1 cellular context compared by ENCODE assay signal in genomic region chr11:765025-765801, GRCh38.
TF ChIP-seq lines count a peak whose summit lies in the region.

No MANE protein-coding gene starts in this region.

TF ChIP-seq in K562, 482 proteins besides CTCF, POLR2A, EP300 and RAD21 (continued from another document and continues in another):
- TF ChIP-seq, protein P1, sequence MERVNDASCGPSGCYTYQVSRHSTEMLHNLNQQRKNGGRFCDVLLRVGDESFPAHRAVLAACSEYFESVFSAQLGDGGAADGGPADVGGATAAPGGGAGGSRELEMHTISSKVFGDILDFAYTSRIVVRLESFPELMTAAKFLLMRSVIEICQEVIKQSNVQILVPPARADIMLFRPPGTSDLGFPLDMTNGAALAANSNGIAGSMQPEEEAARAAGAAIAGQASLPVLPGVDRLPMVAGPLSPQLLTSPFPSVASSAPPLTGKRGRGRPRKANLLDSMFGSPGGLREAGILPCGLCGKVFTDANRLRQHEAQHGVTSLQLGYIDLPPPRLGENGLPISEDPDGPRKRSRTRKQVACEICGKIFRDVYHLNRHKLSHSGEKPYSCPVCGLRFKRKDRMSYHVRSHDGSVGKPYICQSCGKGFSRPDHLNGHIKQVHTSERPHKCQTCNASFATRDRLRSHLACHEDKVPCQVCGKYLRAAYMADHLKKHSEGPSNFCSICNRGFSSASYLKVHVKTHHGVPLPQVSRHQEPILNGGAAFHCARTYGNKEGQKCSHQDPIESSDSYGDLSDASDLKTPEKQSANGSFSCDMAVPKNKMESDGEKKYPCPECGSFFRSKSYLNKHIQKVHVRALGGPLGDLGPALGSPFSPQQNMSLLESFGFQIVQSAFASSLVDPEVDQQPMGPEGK (CRISPR knock-in tag; IDR thresholded peaks at IDR 0.05; ENCODE audit: borderline replicate concordance) = no peak
- TF ChIP-seq MNT (conservative IDR thresholded peaks at IDR 0.05) (peak in 1 of 2 experiments; percentile 21; a peak in 1 of 4 replicates), PPARD (CRISPR knock-in tag; IDR thresholded peaks at IDR 0.05) (no peak), RB1 (IDR thresholded peaks at IDR 0.05; ENCODE audit: low read depth) (no peak), COPS2 (conservative IDR thresholded peaks at IDR 0.05) (no peak), THRB (CRISPR knock-in tag; conservative IDR thresholded peaks at IDR 0.05) (peak; percentile 46), ID3 (CRISPR knock-in tag; IDR thresholded peaks at IDR 0.05) (no peak), ID3 (tag; IDR thresholded peaks at IDR 0.05) (no peak), ETV5 (CRISPR knock-in tag; IDR thresholded peaks at IDR 0.05; ENCODE audit: low read depth) (no peak), CXXC5 (CRISPR knock-in tag; IDR thresholded peaks at IDR 0.05) (no peak), THAP7 (CRISPR knock-in tag; IDR thresholded peaks at IDR 0.05) (no peak), ZNF431 (CRISPR knock-in tag; IDR thresholded peaks at IDR 0.05) (no peak), ZNF77 (CRISPR knock-in tag; IDR thresholded peaks at IDR 0.05) (0 out of 2 replicates have a peak, but pooled peaks have one; percentile 36), SP2 (IDR thresholded peaks at IDR 0.05; ENCODE audit: extremely low read depth, low read depth, low read length, poor library complexity, severe bottlenecking) (no peak), REST (CRISPR knock-in tag; IDR thresholded peaks at IDR 0.05; ENCODE audit: low read depth) (no peak), ZC3H11A (IDR thresholded peaks at IDR 0.05; ENCODE audit: low read depth, low read length) (no peak), MYC (IDR thresholded peaks at IDR 0.05; ENCODE audit: low read depth, low read length) (no peak), MYC (CRISPR knock-in tag; IDR thresholded peaks at IDR 0.05; ENCODE audit: borderline replicate concordance, low read depth) (no peak), CSDE1 (IDR thresholded peaks at IDR 0.05) (no peak), ZNF224 (CRISPR knock-in tag; IDR thresholded peaks at IDR 0.05) (no peak), PML (IDR thresholded peaks at IDR 0.05; ENCODE audit: low read length) (0 out of 2 replicates have a peak, but pooled peaks have one; percentile 38), CHD1 (IDR thresholded peaks at IDR 0.05; ENCODE audit: low read length) (no peak), MYBL2 (IDR thresholded peaks at IDR 0.05; ENCODE audit: low read depth) (no peak), MYBL2 (CRISPR knock-in tag; IDR thresholded peaks at IDR 0.05; ENCODE audit: borderline replicate concordance) (no peak)
- TF ChIP-seq, protein P2, sequence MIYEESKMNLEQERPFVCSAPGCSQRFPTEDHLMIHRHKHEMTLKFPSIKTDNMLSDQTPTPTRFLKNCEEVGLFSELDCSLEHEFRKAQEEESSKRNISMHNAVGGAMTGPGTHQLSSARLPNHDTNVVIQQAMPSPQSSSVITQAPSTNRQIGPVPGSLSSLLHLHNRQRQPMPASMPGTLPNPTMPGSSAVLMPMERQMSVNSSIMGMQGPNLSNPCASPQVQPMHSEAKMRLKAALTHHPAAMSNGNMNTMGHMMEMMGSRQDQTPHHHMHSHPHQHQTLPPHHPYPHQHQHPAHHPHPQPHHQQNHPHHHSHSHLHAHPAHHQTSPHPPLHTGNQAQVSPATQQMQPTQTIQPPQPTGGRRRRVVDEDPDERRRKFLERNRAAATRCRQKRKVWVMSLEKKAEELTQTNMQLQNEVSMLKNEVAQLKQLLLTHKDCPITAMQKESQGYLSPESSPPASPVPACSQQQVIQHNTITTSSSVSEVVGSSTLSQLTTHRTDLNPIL (CRISPR knock-in tag; IDR thresholded peaks at IDR 0.05) = no peak
- TF ChIP-seq, protein P3, sequence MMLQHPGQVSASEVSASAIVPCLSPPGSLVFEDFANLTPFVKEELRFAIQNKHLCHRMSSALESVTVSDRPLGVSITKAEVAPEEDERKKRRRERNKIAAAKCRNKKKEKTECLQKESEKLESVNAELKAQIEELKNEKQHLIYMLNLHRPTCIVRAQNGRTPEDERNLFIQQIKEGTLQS (IDR thresholded peaks at IDR 0.05) = no peak
- TF ChIP-seq, protein P3 (CRISPR knock-in tag; conservative IDR thresholded peaks at IDR 0.05) = no peak
- TF ChIP-seq, protein P4, sequence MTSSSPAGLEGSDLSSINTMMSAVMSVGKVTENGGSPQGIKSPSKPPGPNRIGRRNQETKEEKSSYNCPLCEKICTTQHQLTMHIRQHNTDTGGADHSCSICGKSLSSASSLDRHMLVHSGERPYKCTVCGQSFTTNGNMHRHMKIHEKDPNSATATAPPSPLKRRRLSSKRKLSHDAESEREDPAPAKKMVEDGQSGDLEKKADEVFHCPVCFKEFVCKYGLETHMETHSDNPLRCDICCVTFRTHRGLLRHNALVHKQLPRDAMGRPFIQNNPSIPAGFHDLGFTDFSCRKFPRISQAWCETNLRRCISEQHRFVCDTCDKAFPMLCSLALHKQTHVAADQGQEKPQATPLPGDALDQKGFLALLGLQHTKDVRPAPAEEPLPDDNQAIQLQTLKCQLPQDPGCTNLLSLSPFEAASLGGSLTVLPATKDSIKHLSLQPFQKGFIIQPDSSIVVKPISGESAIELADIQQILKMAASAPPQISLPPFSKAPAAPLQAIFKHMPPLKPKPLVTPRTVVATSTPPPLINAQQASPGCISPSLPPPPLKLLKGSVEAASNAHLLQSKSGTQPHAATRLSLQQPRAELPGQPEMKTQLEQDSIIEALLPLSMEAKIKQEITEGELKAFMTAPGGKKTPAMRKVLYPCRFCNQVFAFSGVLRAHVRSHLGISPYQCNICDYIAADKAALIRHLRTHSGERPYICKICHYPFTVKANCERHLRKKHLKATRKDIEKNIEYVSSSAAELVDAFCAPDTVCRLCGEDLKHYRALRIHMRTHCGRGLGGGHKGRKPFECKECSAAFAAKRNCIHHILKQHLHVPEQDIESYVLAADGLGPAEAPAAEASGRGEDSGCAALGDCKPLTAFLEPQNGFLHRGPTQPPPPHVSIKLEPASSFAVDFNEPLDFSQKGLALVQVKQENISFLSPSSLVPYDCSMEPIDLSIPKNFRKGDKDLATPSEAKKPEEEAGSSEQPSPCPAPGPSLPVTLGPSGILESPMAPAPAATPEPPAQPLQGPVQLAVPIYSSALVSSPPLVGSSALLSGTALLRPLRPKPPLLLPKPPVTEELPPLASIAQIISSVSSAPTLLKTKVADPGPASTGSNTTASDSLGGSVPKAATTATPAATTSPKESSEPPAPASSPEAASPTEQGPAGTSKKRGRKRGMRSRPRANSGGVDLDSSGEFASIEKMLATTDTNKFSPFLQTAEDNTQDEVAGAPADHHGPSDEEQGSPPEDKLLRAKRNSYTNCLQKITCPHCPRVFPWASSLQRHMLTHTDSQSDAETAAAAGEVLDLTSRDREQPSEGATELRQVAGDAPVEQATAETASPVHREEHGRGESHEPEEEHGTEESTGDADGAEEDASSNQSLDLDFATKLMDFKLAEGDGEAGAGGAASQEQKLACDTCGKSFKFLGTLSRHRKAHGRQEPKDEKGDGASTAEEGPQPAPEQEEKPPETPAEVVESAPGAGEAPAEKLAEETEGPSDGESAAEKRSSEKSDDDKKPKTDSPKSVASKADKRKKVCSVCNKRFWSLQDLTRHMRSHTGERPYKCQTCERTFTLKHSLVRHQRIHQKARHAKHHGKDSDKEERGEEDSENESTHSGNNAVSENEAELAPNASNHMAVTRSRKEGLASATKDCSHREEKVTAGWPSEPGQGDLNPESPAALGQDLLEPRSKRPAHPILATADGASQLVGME (CRISPR knock-in tag; IDR thresholded peaks at IDR 0.05) = no peak
- TF ChIP-seq, protein P5, sequence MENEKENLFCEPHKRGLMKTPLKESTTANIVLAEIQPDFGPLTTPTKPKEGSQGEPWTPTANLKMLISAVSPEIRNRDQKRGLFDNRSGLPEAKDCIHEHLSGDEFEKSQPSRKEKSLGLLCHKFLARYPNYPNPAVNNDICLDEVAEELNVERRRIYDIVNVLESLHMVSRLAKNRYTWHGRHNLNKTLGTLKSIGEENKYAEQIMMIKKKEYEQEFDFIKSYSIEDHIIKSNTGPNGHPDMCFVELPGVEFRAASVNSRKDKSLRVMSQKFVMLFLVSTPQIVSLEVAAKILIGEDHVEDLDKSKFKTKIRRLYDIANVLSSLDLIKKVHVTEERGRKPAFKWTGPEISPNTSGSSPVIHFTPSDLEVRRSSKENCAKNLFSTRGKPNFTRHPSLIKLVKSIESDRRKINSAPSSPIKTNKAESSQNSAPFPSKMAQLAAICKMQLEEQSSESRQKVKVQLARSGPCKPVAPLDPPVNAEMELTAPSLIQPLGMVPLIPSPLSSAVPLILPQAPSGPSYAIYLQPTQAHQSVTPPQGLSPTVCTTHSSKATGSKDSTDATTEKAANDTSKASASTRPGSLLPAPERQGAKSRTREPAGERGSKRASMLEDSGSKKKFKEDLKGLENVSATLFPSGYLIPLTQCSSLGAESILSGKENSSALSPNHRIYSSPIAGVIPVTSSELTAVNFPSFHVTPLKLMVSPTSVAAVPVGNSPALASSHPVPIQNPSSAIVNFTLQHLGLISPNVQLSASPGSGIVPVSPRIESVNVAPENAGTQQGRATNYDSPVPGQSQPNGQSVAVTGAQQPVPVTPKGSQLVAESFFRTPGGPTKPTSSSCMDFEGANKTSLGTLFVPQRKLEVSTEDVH (IDR thresholded peaks at IDR 0.05; ENCODE audit: low read depth, partially characterized antibody) = peak; percentile 68
